In the genomic region with DNA sequence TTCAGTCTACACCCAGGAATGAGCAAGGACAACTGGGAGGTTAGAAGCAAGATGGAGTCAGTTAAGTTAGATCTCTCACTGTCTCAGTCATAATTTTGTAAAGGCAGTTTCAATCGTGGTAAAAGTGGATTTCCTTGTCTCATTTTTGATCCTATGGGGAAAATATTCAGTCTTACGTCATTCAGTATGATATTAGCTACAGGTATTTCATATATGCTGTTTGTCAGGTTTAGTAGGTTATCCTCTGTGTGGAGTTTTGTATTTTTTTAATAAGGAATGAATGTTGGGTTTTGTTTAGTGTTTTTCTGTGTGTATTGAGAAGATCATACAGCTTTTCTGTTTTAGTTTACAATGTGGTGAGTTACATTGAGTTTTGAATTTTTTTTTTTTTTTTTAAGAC, we compare ENCODE assay signal across 27 cellular contexts. TPM values are rescaled to one million over a fixed set of nuclear protein-coding genes. Genes with fewer than 3 reads are reported as not detected.
"Had no signal": no experiment of that assay in that cellular context is flagged by ENCODE, and none has a peak within 500 bp of the region (broad histone marks: within the 10 kb centered on the region; RNA-seq: fewer than 3 reads in every experiment).

No MANE protein-coding gene starts in this region.

- DNase-seq: activated CD4-positive, alpha-beta memory T cell treated with anti-CD3 and anti-CD28 coated beads, Interleukin-2, amount 10 ng/mL, durations not matched to agents 7 days and 5 days; activated CD4-positive, alpha-beta T cell treated with anti-CD3 and anti-CD28 coated beads for 1 hour; activated CD4-positive, alpha-beta T cell treated with anti-CD3 and anti-CD28 coated beads, Interleukin-2, amount 10 ng/mL, durations not matched to agents 7 days and 5 days; activated CD8-positive, alpha-beta memory T cell treated with anti-CD3 and anti-CD28 coated beads, Interleukin-2, amount 50 U/mL, for 48 hours; activated gamma-delta T cell; activated naive CD4-positive, alpha-beta T cell treated with anti-CD3 and anti-CD28 coated beads, Interleukin-2, amount 10 ng/mL, durations not matched to agents 7 days and 5 days; activated naive CD8-positive, alpha-beta T cell treated with anti-CD3 and anti-CD28 coated beads, Interleukin-2, amount 10 ng/mL, durations not matched to agents 7 days and 5 days; activated T-cell treated with anti-CD3 and anti-CD28 coated beads, Interleukin-2, amount 50 U/mL, for 24 hours; endodermal cell; heart left ventricle; naive thymus-derived CD8-positive, alpha-beta T cell; nucleus accumbens; pancreas; psoas muscle; sigmoid colon; small intestine; stimulated activated CD4-positive, alpha-beta T cell treated with anti-CD3 and anti-CD28 coated beads, Interleukin-2, amount 100 ng/mL, for 24 hours; stimulated activated naive B cell treated with anti-CD40 and anti-IgM and Interleukin-4, amounts not matched to agents 10 μg/mL and 1 μg/mL and 100 μg/mL, for 72 hours; T-helper 17 cell; T1000; testis; transverse colon; uterus had no signal

- H3K27me3 Mint-ChIP-seq: activated naive CD8-positive, alpha-beta T cell treated with anti-CD3 and anti-CD28 coated beads, Interleukin-2, amount 10 ng/mL, durations not matched to agents 7 days and 5 days; activated T-cell treated with anti-CD3 and anti-CD28 coated beads, Interleukin-2, amount 50 U/mL, for 24 hours; central memory CD8-positive, alpha-beta T cell; dendritic cell treated with granulocyte-macrophage colony-stimulating factor and Interleukin-4, amounts not matched to agents 40 ng/mL and 50 ng/mL, for 4 days; memory B cell; naive thymus-derived CD8-positive, alpha-beta T cell; stimulated activated naive B cell treated with anti-CD40 and anti-IgM and Interleukin-4, amounts not matched to agents 10 μg/mL and 1 μg/mL and 100 μg/mL, for 72 hours; T-helper 17 cell had no signal

- H3K4me3 Mint-ChIP-seq: activated CD4-positive, alpha-beta memory T cell treated with anti-CD3 and anti-CD28 coated beads, Interleukin-2, amount 10 ng/mL, durations not matched to agents 7 days and 5 days; activated CD4-positive, alpha-beta T cell treated with anti-CD3 and anti-CD28 coated beads, Interleukin-2, amount 10 ng/mL, durations not matched to agents 7 days and 5 days; activated naive CD4-positive, alpha-beta T cell treated with anti-CD3 and anti-CD28 coated beads, Interleukin-2, amount 10 ng/mL, durations not matched to agents 7 days and 5 days; activated naive CD8-positive, alpha-beta T cell treated with anti-CD3 and anti-CD28 coated beads, Interleukin-2, amount 10 ng/mL, durations not matched to agents 7 days and 5 days; activated T-cell treated with anti-CD3 and anti-CD28 coated beads, Interleukin-2, amount 50 U/mL, for 24 hours; central memory CD8-positive, alpha-beta T cell; dendritic cell treated with granulocyte-macrophage colony-stimulating factor and Interleukin-4, amounts not matched to agents 40 ng/mL and 50 ng/mL, for 4 days; endodermal cell; memory B cell; neural crest cell; stimulated activated naive B cell treated with anti-CD40 and anti-IgM and Interleukin-4, amounts not matched to agents 10 μg/mL and 1 μg/mL and 100 μg/mL, for 72 hours; T-helper 17 cell had no signal

- ATAC-seq: heart left ventricle; naive thymus-derived CD8-positive, alpha-beta T cell; pancreas; psoas muscle; stimulated activated naive B cell treated with anti-CD40 and anti-IgM and Interleukin-4, amounts not matched to agents 10 μg/mL and 1 μg/mL and 100 μg/mL, for 72 hours; T-helper 17 cell had no signal

- H3K9me3 Mint-ChIP-seq: activated CD4-positive, alpha-beta memory T cell treated with anti-CD3 and anti-CD28 coated beads, Interleukin-2, amount 10 ng/mL, durations not matched to agents 7 days and 5 days; activated CD4-positive, alpha-beta T cell treated with anti-CD3 and anti-CD28 coated beads, Interleukin-2, amount 10 ng/mL, durations not matched to agents 7 days and 5 days; activated naive CD4-positive, alpha-beta T cell treated with anti-CD3 and anti-CD28 coated beads, Interleukin-2, amount 10 ng/mL, durations not matched to agents 7 days and 5 days; activated naive CD8-positive, alpha-beta T cell treated with anti-CD3 and anti-CD28 coated beads, Interleukin-2, amount 10 ng/mL, durations not matched to agents 7 days and 5 days; activated T-cell treated with anti-CD3 and anti-CD28 coated beads, Interleukin-2, amount 50 U/mL, for 24 hours; central memory CD8-positive, alpha-beta T cell; dendritic cell treated with granulocyte-macrophage colony-stimulating factor and Interleukin-4, amounts not matched to agents 40 ng/mL and 50 ng/mL, for 4 days; endodermal cell; memory B cell; naive thymus-derived CD8-positive, alpha-beta T cell; neural crest cell; stimulated activated naive B cell treated with anti-CD40 and anti-IgM and Interleukin-4, amounts not matched to agents 10 μg/mL and 1 μg/mL and 100 μg/mL, for 72 hours had no signal

- H3K27ac Mint-ChIP-seq: activated CD4-positive, alpha-beta memory T cell treated with anti-CD3 and anti-CD28 coated beads, Interleukin-2, amount 10 ng/mL, durations not matched to agents 7 days and 5 days; activated CD4-positive, alpha-beta T cell treated with anti-CD3 and anti-CD28 coated beads, Interleukin-2, amount 10 ng/mL, durations not matched to agents 7 days and 5 days; activated naive CD8-positive, alpha-beta T cell treated with anti-CD3 and anti-CD28 coated beads, Interleukin-2, amount 10 ng/mL, durations not matched to agents 7 days and 5 days; activated T-cell treated with anti-CD3 and anti-CD28 coated beads, Interleukin-2, amount 50 U/mL, for 24 hours; dendritic cell treated with granulocyte-macrophage colony-stimulating factor and Interleukin-4, amounts not matched to agents 40 ng/mL and 50 ng/mL, for 4 days; memory B cell; stimulated activated naive B cell treated with anti-CD40 and anti-IgM and Interleukin-4, amounts not matched to agents 10 μg/mL and 1 μg/mL and 100 μg/mL, for 72 hours; T-helper 17 cell had no signal

RNA-seq across cellular contexts. Expression of gene GGT5, which starts 37.5 kb away (rescaled TPM):
- total RNA-seq: activated CD4-positive, alpha-beta memory T cell treated with anti-CD3 and anti-CD28 coated beads, Interleukin-2, amount 10 ng/mL, durations not matched to agents 7 days and 5 days; T-helper 17 cell had no signal
